In the genomic region with DNA sequence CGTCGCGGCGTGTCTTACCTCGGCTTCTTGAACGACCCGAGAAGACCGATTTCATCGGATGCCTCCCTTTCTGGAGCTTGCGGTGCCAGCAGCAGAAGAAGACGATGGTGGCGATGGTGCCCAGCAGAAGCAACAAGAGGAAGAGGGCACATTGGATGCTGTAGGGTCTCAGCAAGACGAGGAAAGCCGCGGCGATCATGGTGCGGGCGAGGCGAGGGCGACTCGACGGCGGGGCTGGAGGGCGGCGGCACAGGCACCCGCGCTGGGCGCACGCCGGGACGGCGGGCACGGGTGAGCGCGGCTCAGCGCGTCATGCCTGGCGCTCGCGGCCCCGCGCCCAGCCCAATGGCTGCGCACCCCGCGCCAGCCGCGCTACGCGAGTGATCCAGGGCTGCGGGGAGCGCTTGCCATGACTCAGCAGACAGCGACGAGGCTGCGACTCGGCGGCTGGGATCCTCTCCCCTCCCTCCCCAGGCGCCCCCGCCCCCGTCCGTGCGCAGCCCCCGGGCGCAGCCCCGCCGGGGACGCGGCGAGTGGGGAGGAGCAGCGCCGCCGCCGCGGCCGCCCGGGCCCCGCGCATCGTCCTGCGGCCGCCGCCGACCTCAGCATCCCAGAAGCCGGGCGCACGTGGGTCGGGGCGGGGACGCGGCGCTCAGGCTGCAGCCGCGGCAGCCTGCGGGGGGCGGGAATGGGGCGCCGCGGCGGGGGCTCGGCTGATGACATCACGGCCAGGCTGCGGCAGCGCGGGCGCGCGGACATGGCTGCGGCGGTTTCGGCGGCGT, we compare ENCODE assay signal across 8 cellular contexts. TPM values are rescaled to one million over a fixed set of nuclear protein-coding genes. Genes with fewer than 3 reads are reported as not detected.
DNase-seq lines count a peak whose midpoint lies in the region; ATAC-seq and TF ChIP-seq lines count a peak whose summit lies in the region.

A gene with protein sequence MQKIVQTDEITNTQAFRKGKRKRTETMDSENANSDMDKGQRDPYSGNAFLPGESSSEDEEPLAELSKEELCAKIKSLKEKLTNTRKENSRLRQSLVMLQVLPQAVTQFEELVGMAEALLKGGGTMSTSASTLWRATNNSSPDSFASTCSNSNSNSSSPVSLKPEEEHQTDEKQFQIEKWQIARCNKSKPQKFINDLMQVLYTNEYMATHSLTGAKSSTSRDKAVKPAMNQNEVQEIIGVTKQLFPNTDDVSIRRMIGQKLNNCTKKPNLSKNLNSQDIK (plus strand): TSS at position 719 of the 782 bp plus-strand sequence. CDS start 26,704 bp downstream, outside the sequence.

- H3K27me3 ChIP-seq in thyroid gland, result no peaks in the 10 kb centered on the region

- 0 to 2% methylated on average over 5 to 33 of the region's 111 CpGs for WGBS in thyroid gland, 2 donors

- peaks cover 11 to 17% of the 10 kb centered on the region in 2 donors for H3K4me1 ChIP-seq in thyroid gland

- DNase-seq in AG09319 (ENCODE audit: extremely low read depth, low read depth) (peak; percentile 56), NCI-H1930 (lab: John Stamatoyannopoulos, UW) (peak; percentile 62 to 82), fibroblast of gingiva (ENCODE audit: low read depth) (peak; percentile 86), naive B cell (no peak), thyroid gland (peak; percentile 29 to 32)
- peak in 2 of 3 experiments; percentile 2 to 10 for DNase-seq in activated CD8-positive, alpha-beta memory T cell treated with anti-CD3 and anti-CD28 coated beads for 48 hours (ENCODE audit: low read depth in 2 of 3, low spot score in 2 of 3)

- peaks cover 47 to 62% (median 56%) of the 10 kb centered on the region in 3 donors for H3K27me3 Mint-ChIP-seq in naive B cell

- H3K36me3 Mint-ChIP-seq in naive B cell, result peaks cover 0 to 8% of the 10 kb centered on the region in 2 donors

- no peaks in the 10 kb centered on the region for H3K36me3 ChIP-seq in thyroid gland

- no peaks in the 10 kb centered on the region for H3K9me3 ChIP-seq in thyroid gland

- ATAC-seq in GM18502 (IDR thresholded peaks at IDR 0.05; ENCODE audit: poor library complexity, unreplicated experiment) (peak; percentile 41), HG02798 (IDR thresholded peaks at IDR 0.05; ENCODE audit: poor library complexity, unreplicated experiment) (peak; percentile 50), naive B cell (ENCODE audit: low read depth in 2 of 2) (peak; percentile 65 to 71)

- TF ChIP-seq POLR2A in thyroid gland (IDR thresholded peaks at IDR 0.05), result peak in 1 of 2 donors; percentile 5

- H3K27ac Mint-ChIP-seq in naive B cell, result peak within 1 kb of the TSS in 4 of 6 donors; percentile 24 to 79 (median 69)

- H3K4me3 Mint-ChIP-seq in naive B cell, result peak within 1 kb of the TSS; percentile 90 to 95 (median 93)

- TF ChIP-seq CTCF in AG09319 (IDR thresholded peaks at IDR 0.05; ENCODE audit: low read depth, low read length) (no peak), thyroid gland (IDR thresholded peaks at IDR 0.05) (no peak)

- peaks cover 14 to 22% (median 21%) of the 10 kb centered on the region in 3 donors for H3K4me1 Mint-ChIP-seq in naive B cell

- intact Hi-C loops in thyroid gland (cut with DNase I), result no loop called here

- peaks cover 0 to 2% (median 0%) of the 10 kb centered on the region in 7 donors for H3K9me3 Mint-ChIP-seq in naive B cell

- H3K27ac ChIP-seq in thyroid gland, result no peak within 1 kb of the TSS

- peak within 1 kb of the TSS; percentile 29 to 49 (median 37) for H3K4me3 ChIP-seq in thyroid gland (replicated peaks in 1 of 3)

RNA-seq across cellular contexts. Expression of the gene that starts here (rescaled TPM):
- polyA plus RNA-seq in naive B cell (ENCODE audit: low read depth in 6 of 6), result not detected
- 1 to 10 TPM; 1.1 to 7.1 (median 3.0) TPM for total RNA-seq in thyroid gland

Comparison
In these comparisons a context has a peak if more than half of its experiments do, and no peak if none do; other contexts are left out.
1. Peak in ATAC-seq in naive B cell; RNA of the gene not detected or under 1 TPM.